In the genomic region with DNA sequence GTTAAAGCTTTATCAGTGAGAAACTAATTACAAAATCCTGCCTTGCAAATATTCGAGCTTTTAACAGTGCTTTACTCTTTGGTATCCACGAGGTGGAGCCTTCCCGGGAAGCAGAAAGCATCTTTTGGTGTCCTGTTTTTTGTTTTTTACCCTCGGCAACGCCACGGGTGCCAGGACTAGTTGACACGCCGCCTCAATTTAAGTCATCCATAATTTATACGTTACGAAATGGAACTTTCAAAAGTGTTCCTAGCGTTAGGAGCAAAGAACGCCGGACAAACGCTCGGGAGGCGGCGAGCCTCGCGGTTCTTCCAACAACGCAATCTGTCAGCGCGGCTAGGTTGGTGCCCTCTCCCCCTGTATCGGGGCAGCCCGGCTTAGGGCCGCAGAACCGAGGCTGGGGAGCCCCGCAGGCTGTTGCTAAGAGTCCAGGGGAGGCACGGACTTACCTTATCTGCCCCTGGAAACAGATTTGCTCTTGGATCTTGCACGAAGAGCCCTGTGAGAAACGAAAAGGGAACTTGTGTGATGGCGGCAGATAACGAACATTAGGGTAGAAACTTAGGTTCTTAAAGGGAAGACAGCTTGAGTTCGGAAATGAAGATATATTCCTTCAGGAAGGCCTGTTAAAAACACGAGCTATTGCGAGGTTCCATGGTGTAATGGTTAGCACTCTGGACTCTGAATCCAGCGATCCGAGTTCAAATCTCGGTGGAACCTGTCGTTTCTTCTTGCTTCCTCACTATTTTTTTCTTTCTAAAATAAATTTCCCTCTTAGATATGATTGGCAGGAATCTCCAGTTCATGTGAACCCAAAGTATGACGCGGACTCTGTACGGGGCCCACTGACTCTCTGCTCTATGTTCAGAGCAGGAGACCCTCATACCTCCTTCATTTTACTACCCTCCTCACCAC, we compare ENCODE assay signal across 1 cellular context.
TF ChIP-seq lines count a peak whose summit lies in the region.

No MANE protein-coding gene starts in this region.

TF ChIP-seq in K562, 482 proteins besides CTCF, POLR2A, EP300 and RAD21 (continued from another document and continues in another):
- TF ChIP-seq CHD7 (IDR thresholded peaks at IDR 0.05; ENCODE audit: low read depth, low read length): no peak
- TF ChIP-seq FOSL1 (tag; conservative IDR thresholded peaks at IDR 0.05): peak; percentile 55
- TF ChIP-seq, protein P1, sequence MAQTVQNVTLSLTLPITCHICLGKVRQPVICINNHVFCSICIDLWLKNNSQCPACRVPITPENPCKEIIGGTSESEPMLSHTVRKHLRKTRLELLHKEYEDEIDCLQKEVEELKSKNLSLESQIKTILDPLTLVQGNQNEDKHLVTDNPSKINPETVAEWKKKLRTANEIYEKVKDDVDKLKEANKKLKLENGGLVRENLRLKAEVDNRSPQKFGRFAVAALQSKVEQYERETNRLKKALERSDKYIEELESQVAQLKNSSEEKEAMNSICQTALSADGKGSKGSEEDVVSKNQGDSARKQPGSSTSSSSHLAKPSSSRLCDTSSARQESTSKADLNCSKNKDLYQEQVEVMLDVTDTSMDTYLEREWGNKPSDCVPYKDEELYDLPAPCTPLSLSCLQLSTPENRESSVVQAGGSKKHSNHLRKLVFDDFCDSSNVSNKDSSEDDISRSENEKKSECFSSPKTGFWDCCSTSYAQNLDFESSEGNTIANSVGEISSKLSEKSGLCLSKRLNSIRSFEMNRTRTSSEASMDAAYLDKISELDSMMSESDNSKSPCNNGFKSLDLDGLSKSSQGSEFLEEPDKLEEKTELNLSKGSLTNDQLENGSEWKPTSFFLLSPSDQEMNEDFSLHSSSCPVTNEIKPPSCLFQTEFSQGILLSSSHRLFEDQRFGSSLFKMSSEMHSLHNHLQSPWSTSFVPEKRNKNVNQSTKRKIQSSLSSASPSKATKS (CRISPR knock-in tag; IDR thresholded peaks at IDR 0.05): no peak
- TF ChIP-seq ZNF316 (IDR thresholded peaks at IDR 0.05): no peak
- no peak for TF ChIP-seq NFE2 (IDR thresholded peaks at IDR 0.05; ENCODE audit: low read depth)
- TF ChIP-seq POLR2AphosphoS2 (IDR thresholded peaks at IDR 0.05; ENCODE audit: low read length): no peak
- TF ChIP-seq BCLAF1 (IDR thresholded peaks at IDR 0.05; ENCODE audit: borderline replicate concordance in 1 of 2, control insufficient read depth in 1 of 2, low read depth in 2 of 2, low read length in 1 of 2): 0 out of 4 replicates have a peak, but pooled peaks of 1 of the 2 experiments have one; percentile 66
- TF ChIP-seq ZFP30 (CRISPR knock-in tag; IDR thresholded peaks at IDR 0.05; ENCODE audit: borderline replicate concordance): no peak
- TF ChIP-seq, protein P2, sequence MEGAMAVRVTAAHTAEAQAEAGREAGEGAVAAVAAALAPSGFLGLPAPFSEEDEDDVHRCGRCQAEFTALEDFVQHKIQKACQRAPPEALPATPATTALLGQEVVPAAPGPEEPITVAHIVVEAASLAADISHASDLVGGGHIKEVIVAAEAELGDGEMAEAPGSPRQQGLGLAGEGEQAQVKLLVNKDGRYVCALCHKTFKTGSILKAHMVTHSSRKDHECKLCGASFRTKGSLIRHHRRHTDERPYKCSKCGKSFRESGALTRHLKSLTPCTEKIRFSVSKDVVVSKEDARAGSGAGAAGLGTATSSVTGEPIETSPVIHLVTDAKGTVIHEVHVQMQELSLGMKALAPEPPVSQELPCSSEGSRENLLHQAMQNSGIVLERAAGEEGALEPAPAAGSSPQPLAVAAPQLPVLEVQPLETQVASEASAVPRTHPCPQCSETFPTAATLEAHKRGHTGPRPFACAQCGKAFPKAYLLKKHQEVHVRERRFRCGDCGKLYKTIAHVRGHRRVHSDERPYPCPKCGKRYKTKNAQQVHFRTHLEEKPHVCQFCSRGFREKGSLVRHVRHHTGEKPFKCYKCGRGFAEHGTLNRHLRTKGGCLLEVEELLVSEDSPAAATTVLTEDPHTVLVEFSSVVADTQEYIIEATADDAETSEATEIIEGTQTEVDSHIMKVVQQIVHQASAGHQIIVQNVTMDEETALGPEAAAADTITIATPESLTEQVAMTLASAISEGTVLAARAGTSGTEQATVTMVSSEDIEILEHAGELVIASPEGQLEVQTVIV (CRISPR knock-in tag; IDR thresholded peaks at IDR 0.05; ENCODE audit: borderline replicate concordance): no peak
- TF ChIP-seq, protein P3, sequence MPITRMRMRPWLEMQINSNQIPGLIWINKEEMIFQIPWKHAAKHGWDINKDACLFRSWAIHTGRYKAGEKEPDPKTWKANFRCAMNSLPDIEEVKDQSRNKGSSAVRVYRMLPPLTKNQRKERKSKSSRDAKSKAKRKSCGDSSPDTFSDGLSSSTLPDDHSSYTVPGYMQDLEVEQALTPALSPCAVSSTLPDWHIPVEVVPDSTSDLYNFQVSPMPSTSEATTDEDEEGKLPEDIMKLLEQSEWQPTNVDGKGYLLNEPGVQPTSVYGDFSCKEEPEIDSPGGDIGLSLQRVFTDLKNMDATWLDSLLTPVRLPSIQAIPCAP (CRISPR knock-in tag; IDR thresholded peaks at IDR 0.05; ENCODE audit: borderline replicate concordance): no peak
- no peak for TF ChIP-seq PTTG1 (tag; IDR thresholded peaks at IDR 0.05; ENCODE audit: low read depth)
- no peak for TF ChIP-seq RHOXF2B (CRISPR knock-in tag; conservative IDR thresholded peaks at IDR 0.05)
- no peak for TF ChIP-seq IFI16 (CRISPR knock-in tag; IDR thresholded peaks at IDR 0.05)
- TF ChIP-seq MBD2 (IDR thresholded peaks at IDR 0.05; ENCODE audit: borderline replicate concordance, low read depth): peak; percentile 10; the same call in 1 of the 2 replicates
- TF ChIP-seq CREB3 (tag; conservative IDR thresholded peaks at IDR 0.05; ENCODE audit: low read depth): no peak
- no peak for TF ChIP-seq KHSRP (IDR thresholded peaks at IDR 0.05)
- TF ChIP-seq GATAD2A (IDR thresholded peaks at IDR 0.05): no peak
- TF ChIP-seq, protein P4, sequence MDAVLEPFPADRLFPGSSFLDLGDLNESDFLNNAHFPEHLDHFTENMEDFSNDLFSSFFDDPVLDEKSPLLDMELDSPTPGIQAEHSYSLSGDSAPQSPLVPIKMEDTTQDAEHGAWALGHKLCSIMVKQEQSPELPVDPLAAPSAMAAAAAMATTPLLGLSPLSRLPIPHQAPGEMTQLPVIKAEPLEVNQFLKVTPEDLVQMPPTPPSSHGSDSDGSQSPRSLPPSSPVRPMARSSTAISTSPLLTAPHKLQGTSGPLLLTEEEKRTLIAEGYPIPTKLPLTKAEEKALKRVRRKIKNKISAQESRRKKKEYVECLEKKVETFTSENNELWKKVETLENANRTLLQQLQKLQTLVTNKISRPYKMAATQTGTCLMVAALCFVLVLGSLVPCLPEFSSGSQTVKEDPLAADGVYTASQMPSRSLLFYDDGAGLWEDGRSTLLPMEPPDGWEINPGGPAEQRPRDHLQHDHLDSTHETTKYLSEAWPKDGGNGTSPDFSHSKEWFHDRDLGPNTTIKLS (IDR thresholded peaks at IDR 0.05; ENCODE audit: borderline replicate concordance, low read depth): peak; percentile 83
- no peak for TF ChIP-seq KLF10 (CRISPR knock-in tag; IDR thresholded peaks at IDR 0.05)
- no peak for TF ChIP-seq SRSF9 (IDR thresholded peaks at IDR 0.05; ENCODE audit: borderline replicate concordance, low read depth, low read length)
- TF ChIP-seq ZBTB7A (IDR thresholded peaks at IDR 0.05; ENCODE audit: borderline replicate concordance, control insufficient read depth, low read depth, low read length): no peak
- TF ChIP-seq HMGN3 (IDR thresholded peaks at IDR 0.05; ENCODE audit: borderline replicate concordance, extremely low read depth, insufficient read length, low read depth, low read length): no peak
- no peak for TF ChIP-seq TGIF2 (CRISPR knock-in tag; IDR thresholded peaks at IDR 0.05)
- no peak for TF ChIP-seq MCM2 (IDR thresholded peaks at IDR 0.05; ENCODE audit: low read depth)
- TF ChIP-seq TCF3 (CRISPR knock-in tag; IDR thresholded peaks at IDR 0.05): peak; percentile 33; the same call in 1 of the 2 replicates
- no peak; the same call in 1 of the 2 replicates for TF ChIP-seq LEF1 (IDR thresholded peaks at IDR 0.05)
- TF ChIP-seq BRD4 (IDR thresholded peaks at IDR 0.05): peak; percentile 96
- no peak for TF ChIP-seq ZNF76 (CRISPR knock-in tag; IDR thresholded peaks at IDR 0.05; ENCODE audit: borderline replicate concordance)
- no peak for TF ChIP-seq SNRNP70 (optimal IDR thresholded peaks at IDR 0.05; ENCODE audit: low read depth, low read length)
- TF ChIP-seq TEAD4 (IDR thresholded peaks at IDR 0.05; ENCODE audit: low read length): peak; percentile 84
- no peak for TF ChIP-seq TEAD4 (CRISPR knock-in tag; IDR thresholded peaks at IDR 0.05; ENCODE audit: borderline replicate concordance)
